In the genomic region with DNA sequence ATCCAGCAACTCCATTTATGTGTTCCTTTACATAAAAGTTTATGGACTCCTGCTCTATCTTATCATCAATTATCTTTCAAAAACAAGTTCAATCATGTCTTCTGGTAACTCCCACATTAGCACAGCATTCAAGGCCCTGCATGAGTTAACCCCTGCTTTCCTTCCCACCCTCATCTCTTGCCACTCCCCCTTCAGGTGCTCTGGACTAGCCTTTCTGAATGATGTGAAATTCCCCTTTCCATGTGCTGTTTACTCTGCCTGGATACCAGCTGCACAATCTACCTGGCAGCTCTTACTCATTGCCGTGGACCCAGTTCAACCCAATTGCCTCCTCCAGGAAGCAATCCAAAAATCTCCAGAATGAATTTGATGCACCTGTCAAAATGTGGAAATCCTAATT, we compare ENCODE assay signal across 28 cellular contexts. TPM values are rescaled to one million over a fixed set of nuclear protein-coding genes. Genes with fewer than 3 reads are reported as not detected.
"Had no signal": no experiment of that assay in that cellular context is flagged by ENCODE, and none has a peak within 500 bp of the region (broad histone marks: within the 10 kb centered on the region; RNA-seq: fewer than 3 reads in every experiment).

No MANE protein-coding gene starts in this region.

- H3K4me1 Mint-ChIP-seq: activated CD4-positive, alpha-beta memory T cell treated with anti-CD3 and anti-CD28 coated beads, Interleukin-2, amount 10 ng/mL, durations not matched to agents 7 days and 5 days; T-cell had no signal

- H3K27me3 ChIP-seq: breast epithelium had no signal

- H3K4me3 Mint-ChIP-seq: activated CD4-positive, alpha-beta memory T cell treated with anti-CD3 and anti-CD28 coated beads, Interleukin-2, amount 10 ng/mL, durations not matched to agents 7 days and 5 days; activated CD4-positive, alpha-beta T cell treated with anti-CD3 and anti-CD28 coated beads for 36 hours; activated naive CD4-positive, alpha-beta T cell treated with anti-CD3 and anti-CD28 coated beads, Interleukin-2, amount 50 U/mL, for 24 hours; T-cell had no signal

- H3K4me3 ChIP-seq: breast epithelium, SK-N-MC had no signal

- H3K27ac ChIP-seq: breast epithelium, SK-N-MC, VCaP had no signal

- ATAC-seq: activated CD4-positive, alpha-beta T cell treated with anti-CD3 and anti-CD28 coated beads for 36 hours; Panc1; Right ventricle myocardium inferior; T-cell had no signal

- H3K9me3 Mint-ChIP-seq: activated CD4-positive, alpha-beta memory T cell treated with anti-CD3 and anti-CD28 coated beads, Interleukin-2, amount 10 ng/mL, durations not matched to agents 7 days and 5 days; activated naive CD4-positive, alpha-beta T cell treated with anti-CD3 and anti-CD28 coated beads, Interleukin-2, amount 50 U/mL, for 24 hours; T-cell had no signal

- H3K4me1 ChIP-seq: breast epithelium had no signal

- DNase-seq: activated CD4-positive, alpha-beta memory T cell treated with anti-CD3 and anti-CD28 coated beads, Interleukin-2, amount 10 ng/mL, durations not matched to agents 7 days and 5 days; activated CD4-positive, alpha-beta T cell treated with anti-CD3 and anti-CD28 coated beads for 36 hours; activated CD4-positive, alpha-beta T cell treated with anti-CD3 and anti-CD28 coated beads, Interleukin-2, amount 50 U/mL, for 1 hour; activated CD8-positive, alpha-beta memory T cell treated with anti-CD3 and anti-CD28 coated beads, Interleukin-2, amount 50 U/mL, for 4 hours; activated effector memory CD4-positive, alpha-beta T cell treated with Interleukin-2 at 50 U/mL for 16 hours; activated naive CD4-positive, alpha-beta T cell; aorta; central memory CD4-positive, alpha-beta T cell; MM.1S; NCI-H1105; NCI-H1436; NCI-H1694 treated with DMSO at 0.1 percent for 48 hours; NCI-H2081 treated with DMSO at 0.1 percent for 48 hours; NCI-H446; NCI-H524; NCI-H748 treated with DMSO at 0.1 percent for 48 hours; NK-92 treated with Interleukin-12 subunit alpha and Interleukin-12 subunit beta, amount 100 ng/mL, for 24 hours; OCI-M1; RPMI8226; T-cell; T-helper 2 cell; T1000 had no signal

- H3K9me3 ChIP-seq: breast epithelium had no signal

- H3K36me3 Mint-ChIP-seq: activated naive CD4-positive, alpha-beta T cell treated with anti-CD3 and anti-CD28 coated beads, Interleukin-2, amount 50 U/mL, for 24 hours; T-cell had no signal

- H3K27ac Mint-ChIP-seq: activated CD4-positive, alpha-beta memory T cell treated with anti-CD3 and anti-CD28 coated beads, Interleukin-2, amount 10 ng/mL, durations not matched to agents 7 days and 5 days; activated CD4-positive, alpha-beta T cell treated with anti-CD3 and anti-CD28 coated beads for 36 hours; activated naive CD4-positive, alpha-beta T cell treated with anti-CD3 and anti-CD28 coated beads, Interleukin-2, amount 50 U/mL, for 24 hours; T-cell had no signal

- H3K36me3 ChIP-seq: breast epithelium had no signal

RNA-seq across cellular contexts. Expression of a gene that starts 11.9 kb away (rescaled TPM):
- total RNA-seq: activated CD4-positive, alpha-beta memory T cell treated with anti-CD3 and anti-CD28 coated beads, Interleukin-2, amount 10 ng/mL, durations not matched to agents 7 days and 5 days; activated CD4-positive, alpha-beta T cell treated with anti-CD3 and anti-CD28 coated beads for 36 hours; aorta; Right ventricle myocardium inferior; T-cell had no signal
- polyA plus RNA-seq: aorta had no signal
